Comparison of ENCODE assay signal across 26 cellular contexts in genomic region chr10:79372871-79373270, GRCh38.
"Had no signal": no experiment of that assay in that cellular context is flagged by ENCODE, and none has a peak within 500 bp of the region (broad histone marks: within the 10 kb centered on the region; RNA-seq: fewer than 3 reads in every experiment).

No MANE protein-coding gene starts in this region.

- H3K36me3 Mint-ChIP-seq: stimulated activated memory B cell treated with anti-CD40 and anti-IgM and Interleukin-4, amounts not matched to agents 10 μg/mL and 1 μg/mL and 100 μg/mL, for 72 hours had no signal

- H3K27ac ChIP-seq: epithelial cell of prostate, left lung, lower lobe of right lung, right lobe of liver, skin epidermis, thyroid gland, upper lobe of right lung, VCaP had no signal

- DNase-seq: activated CD4-positive, alpha-beta T cell treated with anti-CD3 and anti-CD28 coated beads, Interleukin-2, amount 10 ng/mL, durations not matched to agents 24 days and 14 days; activated CD8-positive, alpha-beta T cell treated with anti-CD3 and anti-CD28 coated beads for 36 hours; activated gamma-delta T cell; activated T-cell treated with anti-CD3 and anti-CD28 coated beads, Interleukin-2, amount 50 U/mL, for 1 hour; anterior cingulate cortex; effector CD8-positive, alpha-beta T cell; lower lobe of right lung; mesenchymal stem cell; right lobe of liver; stimulated activated CD4-positive, alpha-beta T cell treated with anti-CD3 and anti-CD28 coated beads, Interleukin-12 subunit alpha, Interleukin-12 subunit beta, amount 100 ng/mL, for 4 hours; stimulated activated CD4-positive, alpha-beta T cell treated with anti-CD3 and anti-CD28 coated beads, Interleukin-4, amount 100 ng/mL, for 4 hours; stimulated activated CD8-positive, alpha-beta memory T cell treated with anti-CD3 and anti-CD28 coated beads, Interleukin-4, amount 100 ng/mL, for 48 hours; substantia nigra; T-helper 1 cell; thyroid gland; upper lobe of right lung had no signal

- H3K4me3 Mint-ChIP-seq: activated CD4-positive, alpha-beta T cell treated with anti-CD3 and anti-CD28 coated beads, Interleukin-2, amount 10 ng/mL, durations not matched to agents 24 days and 14 days; activated CD8-positive, alpha-beta T cell treated with anti-CD3 and anti-CD28 coated beads for 36 hours; activated naive CD4-positive, alpha-beta T cell treated with anti-CD3 and anti-CD28 coated beads, Interleukin-2, amount 50 U/mL, for 24 hours; activated T-helper 1 cell treated with anti-CD3 and anti-CD28 coated beads, Interleukin-12 subunit alpha, Interleukin-12 subunit beta, Interleukin-2, Interleukin-4 antibody, amounts not matched to agents 30 ng/mL and 10 ng/mL and 1 ng/mL, durations not matched to agents 14 hours and 24 hours and 36 hours; central memory CD8-positive, alpha-beta T cell; stimulated activated memory B cell treated with anti-CD40 and anti-IgM and Interleukin-4, amounts not matched to agents 10 μg/mL and 1 μg/mL and 100 μg/mL, for 72 hours; stimulated activated naive CD8-positive, alpha-beta T cell treated with anti-CD3 and anti-CD28 coated beads, Interleukin-15, amount 100 ng/mL, for 72 hours had no signal

- ATAC-seq: activated CD4-positive, CD25-positive, alpha-beta regulatory T cell treated with anti-CD3 and anti-CD28 coated beads, Interleukin-2, amount 50 U/mL, for 24 hours; activated CD8-positive, alpha-beta T cell treated with anti-CD3 and anti-CD28 coated beads for 36 hours; left lung; lower lobe of right lung; right lobe of liver; stimulated activated memory B cell treated with anti-CD40 and anti-IgM and Interleukin-4, amounts not matched to agents 10 μg/mL and 1 μg/mL and 100 μg/mL, for 72 hours; stimulated activated naive CD8-positive, alpha-beta T cell treated with anti-CD3 and anti-CD28 coated beads, Interleukin-15, amount 100 ng/mL, for 72 hours; upper lobe of right lung had no signal

- H3K27me3 ChIP-seq: left lung, right lobe of liver, thyroid gland, upper lobe of right lung had no signal

- H3K4me1 ChIP-seq: right lobe of liver had no signal

- H3K4me3 ChIP-seq: left lung, lower lobe of right lung, right lobe of liver, skin epidermis, thyroid gland, upper lobe of right lung had no signal

- H3K27ac Mint-ChIP-seq: activated CD4-positive, alpha-beta T cell treated with anti-CD3 and anti-CD28 coated beads, Interleukin-2, amount 10 ng/mL, durations not matched to agents 24 days and 14 days; activated CD8-positive, alpha-beta T cell treated with anti-CD3 and anti-CD28 coated beads for 36 hours; activated naive CD4-positive, alpha-beta T cell treated with anti-CD3 and anti-CD28 coated beads, Interleukin-2, amount 50 U/mL, for 24 hours; activated T-helper 1 cell treated with anti-CD3 and anti-CD28 coated beads, Interleukin-12 subunit alpha, Interleukin-12 subunit beta, Interleukin-2, Interleukin-4 antibody, amounts not matched to agents 30 ng/mL and 10 ng/mL and 1 ng/mL, durations not matched to agents 14 hours and 24 hours and 36 hours; stimulated activated memory B cell treated with anti-CD40 and anti-IgM and Interleukin-4, amounts not matched to agents 10 μg/mL and 1 μg/mL and 100 μg/mL, for 72 hours; stimulated activated naive CD8-positive, alpha-beta T cell treated with anti-CD3 and anti-CD28 coated beads, Interleukin-15, amount 100 ng/mL, for 72 hours had no signal

- H3K36me3 ChIP-seq: left lung, lower lobe of right lung, right lobe of liver, thyroid gland, upper lobe of right lung had no signal

- H3K27me3 Mint-ChIP-seq: activated CD8-positive, alpha-beta T cell treated with anti-CD3 and anti-CD28 coated beads for 36 hours; central memory CD8-positive, alpha-beta T cell; stimulated activated memory B cell treated with anti-CD40 and anti-IgM and Interleukin-4, amounts not matched to agents 10 μg/mL and 1 μg/mL and 100 μg/mL, for 72 hours had no signal

- H3K9me3 Mint-ChIP-seq: activated CD4-positive, alpha-beta T cell treated with anti-CD3 and anti-CD28 coated beads, Interleukin-2, amount 10 ng/mL, durations not matched to agents 24 days and 14 days; activated naive CD4-positive, alpha-beta T cell treated with anti-CD3 and anti-CD28 coated beads, Interleukin-2, amount 50 U/mL, for 24 hours; activated T-helper 1 cell treated with anti-CD3 and anti-CD28 coated beads, Interleukin-12 subunit alpha, Interleukin-12 subunit beta, Interleukin-2, Interleukin-4 antibody, amounts not matched to agents 30 ng/mL and 10 ng/mL and 1 ng/mL, durations not matched to agents 14 hours and 24 hours and 36 hours; central memory CD8-positive, alpha-beta T cell; stimulated activated naive CD8-positive, alpha-beta T cell treated with anti-CD3 and anti-CD28 coated beads, Interleukin-15, amount 100 ng/mL, for 72 hours had no signal

- H3K9me3 ChIP-seq: lower lobe of right lung, right lobe of liver, thyroid gland had no signal
